ENCODE assay signal across 23 cellular contexts in the genomic region with DNA sequence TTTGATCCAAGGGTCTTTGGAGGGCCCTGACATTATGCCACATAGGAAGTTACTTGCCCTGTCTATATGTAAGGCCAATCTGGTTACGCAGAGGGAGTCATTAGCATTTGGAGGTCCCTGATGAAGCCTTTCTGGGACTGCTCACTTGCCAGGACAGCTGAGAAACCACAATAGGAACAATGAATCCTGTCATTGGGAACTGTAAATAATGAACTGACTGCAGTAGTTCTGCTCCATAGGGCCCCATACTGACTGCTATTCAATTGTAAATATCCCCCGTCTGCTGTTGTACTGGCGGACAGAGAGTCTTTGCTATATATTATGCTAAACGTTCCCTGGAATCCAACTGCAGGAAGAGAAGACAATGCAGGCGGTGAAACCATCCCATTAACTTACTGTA.
"Had no signal": no experiment of that assay in that cellular context is flagged by ENCODE, and none has a peak within 500 bp of the region (broad histone marks: within the 10 kb centered on the region; RNA-seq: fewer than 3 reads in every experiment).

No MANE protein-coding gene starts in this region.

- H3K9me3 Mint-ChIP-seq: type B pancreatic cell had no signal

- H3K4me1 Mint-ChIP-seq: activated naive CD4-positive, alpha-beta T cell treated with anti-CD3 and anti-CD28 coated beads, Interleukin-2, amount 50 U/mL, for 24 hours; naive thymus-derived CD8-positive, alpha-beta T cell had no signal

- ATAC-seq: foreskin keratinocyte; left lung; naive thymus-derived CD8-positive, alpha-beta T cell had no signal

- H3K27ac ChIP-seq: foreskin keratinocyte, left lung, neutrophil, ovary, prostate gland, spleen, thoracic aorta, vagina had no signal

- H3K27me3 Mint-ChIP-seq: activated naive CD4-positive, alpha-beta T cell treated with anti-CD3 and anti-CD28 coated beads, Interleukin-2, amount 50 U/mL, for 24 hours had no signal

- DNase-seq: activated CD4-positive, alpha-beta T cell treated with anti-CD3 and anti-CD28 coated beads, Interleukin-2, amount 50 U/mL, for 1 hour; activated CD4-positive, CD25-positive, alpha-beta regulatory T cell treated with anti-CD3 and anti-CD28 coated beads, Interleukin-2, amount 50 U/mL, for 72 hours; activated gamma-delta T cell treated with Interleukin-2 at 50 U/mL for 16 hours; activated T-cell treated with anti-CD3 and anti-CD28 coated beads, Interleukin-2, amount 50 U/mL, for 1 hour; aorta; dermis blood vessel endothelial cell; effector CD8-positive, alpha-beta T cell; foreskin keratinocyte; kidney glomerular epithelial cell; left lung; naive thymus-derived CD8-positive, alpha-beta T cell; ovary; spleen; stimulated activated CD4-positive, alpha-beta T cell treated with anti-CD3 and anti-CD28 coated beads, Interleukin-4, amount 100 ng/mL, for 1 hour; stimulated activated naive CD4-positive, alpha-beta T cell had no signal

- H3K4me3 ChIP-seq: left lung, lung, ovary, prostate gland, spleen, thoracic aorta, vagina had no signal

- H3K9me3 ChIP-seq: left lung, neutrophil, ovary, prostate gland, spleen, thoracic aorta, vagina had no signal

- H3K36me3 ChIP-seq: left lung, neutrophil, ovary, prostate gland, spleen, thoracic aorta, vagina had no signal

- H3K4me3 Mint-ChIP-seq: activated naive CD4-positive, alpha-beta T cell treated with anti-CD3 and anti-CD28 coated beads, Interleukin-2, amount 50 U/mL, for 24 hours; brain; naive thymus-derived CD8-positive, alpha-beta T cell; type B pancreatic cell had no signal

- H3K4me1 ChIP-seq: foreskin keratinocyte, left lung, prostate gland, spleen, vagina had no signal

- H3K27ac Mint-ChIP-seq: activated naive CD4-positive, alpha-beta T cell treated with anti-CD3 and anti-CD28 coated beads, Interleukin-2, amount 50 U/mL, for 24 hours; naive thymus-derived CD8-positive, alpha-beta T cell; type B pancreatic cell had no signal

- H3K36me3 Mint-ChIP-seq: activated naive CD4-positive, alpha-beta T cell treated with anti-CD3 and anti-CD28 coated beads, Interleukin-2, amount 50 U/mL, for 24 hours; brain; naive thymus-derived CD8-positive, alpha-beta T cell; type B pancreatic cell had no signal

- H3K27me3 ChIP-seq: foreskin keratinocyte, left lung, neutrophil, ovary, spleen, vagina had no signal
